ENCODE assay signal across 8 cellular contexts in genomic region chr16:715448-716249, GRCh38. TPM values are rescaled to one million over a fixed set of nuclear protein-coding genes. Genes with fewer than 3 reads are reported as not detected.
DNase-seq lines count a peak whose midpoint lies in the region; ATAC-seq and TF ChIP-seq lines count a peak whose summit lies in the region.

No MANE protein-coding gene starts in this region.

- H3K4me3 Mint-ChIP-seq in CD4-positive, CD25-positive, alpha-beta regulatory T cell: peak overlapping the region; percentile 61 to 81 (median 78)
- H3K4me3 Mint-ChIP-seq in effector memory CD8-positive, alpha-beta T cell: peak overlapping the region; percentile 56 to 65
- H3K4me3 Mint-ChIP-seq in nephron progenitor cell: peak overlapping the region; percentile 80

- H3K27me3 ChIP-seq in CD4-positive, CD25-positive, alpha-beta regulatory T cell (ENCODE audit: control insufficient read depth, insufficient read depth, low read length): no peaks in the 10 kb centered on the region
- H3K27me3 ChIP-seq in PC-3 (ENCODE audit: low read length): no peaks in the 10 kb centered on the region

- H3K36me3 ChIP-seq in CD4-positive, CD25-positive, alpha-beta regulatory T cell (ENCODE audit: control insufficient read depth, insufficient read depth, low read length): no peaks in the 10 kb centered on the region
- H3K36me3 ChIP-seq in PC-3 (ENCODE audit: low read depth, low read length): no peaks in the 10 kb centered on the region

- H2AFZ ChIP-seq in PC-3 (ENCODE audit: low read length): no peak overlapping the region

- no peak overlapping the region for H3K27ac ChIP-seq in CD4-positive, CD25-positive, alpha-beta regulatory T cell (ENCODE audit: insufficient read depth, low read length, poor library complexity, severe bottlenecking)
- H3K27ac ChIP-seq in PC-3 (ENCODE audit: low read length): no peak overlapping the region

- peak overlapping the region; percentile 86 for H3K4me2 ChIP-seq in PC-3 (ENCODE audit: low read length)

- peaks cover 0 to 34% (median 12%) of the 10 kb centered on the region in 4 donors for H3K4me1 Mint-ChIP-seq in CD4-positive, CD25-positive, alpha-beta regulatory T cell
- peaks cover 15 to 16% of the 10 kb centered on the region in 2 donors for H3K4me1 Mint-ChIP-seq in effector memory CD8-positive, alpha-beta T cell (ENCODE audit: low read depth in 2 of 2)
- H3K4me1 Mint-ChIP-seq in nephron progenitor cell: peaks cover 32% of the 10 kb centered on the region

- no peak overlapping the region for H3K4me3 ChIP-seq in CD4-positive, CD25-positive, alpha-beta regulatory T cell (ENCODE audit: low read depth, low read length)
- H3K4me3 ChIP-seq in PC-3 (ENCODE audit: low read length): peak overlapping the region; percentile 71

- H3K9me3 ChIP-seq in CD4-positive, CD25-positive, alpha-beta regulatory T cell (ENCODE audit: control insufficient read depth in 2 of 2, low read length in 2 of 2): no peaks in the 10 kb centered on the region
- no peaks in the 10 kb centered on the region for H3K9me3 ChIP-seq in PC-3 (ENCODE audit: low read length)

- H3K9ac ChIP-seq in PC-3 (ENCODE audit: low read length): peak overlapping the region; percentile 57

- no peaks in the 10 kb centered on the region for H3K9me3 Mint-ChIP-seq in CD4-positive, CD25-positive, alpha-beta regulatory T cell
- H3K9me3 Mint-ChIP-seq in effector memory CD8-positive, alpha-beta T cell: no peaks in the 10 kb centered on the region
- no peaks in the 10 kb centered on the region for H3K9me3 Mint-ChIP-seq in nephron progenitor cell

- no peaks in the 10 kb centered on the region for H3K36me3 Mint-ChIP-seq in CD4-positive, CD25-positive, alpha-beta regulatory T cell
- peaks cover 9% of the 10 kb centered on the region for H3K36me3 Mint-ChIP-seq in effector memory CD8-positive, alpha-beta T cell (ENCODE audit: insufficient read depth)
- H3K36me3 Mint-ChIP-seq in nephron progenitor cell (ENCODE audit: low read depth): no peaks in the 10 kb centered on the region

- CTCF ChIA-PET in PC-3 (lab: Charles Lee): interaction anchor here (0.6 to 0.8 kb wide), 3 partner anchors 12 to 73 kb away, joined by 3 to 9 read pairs (median 5); partner anchors contain the start of genes CHTF18 and RPUSD1

- H3K4me1 ChIP-seq in CD4-positive, CD25-positive, alpha-beta regulatory T cell (ENCODE audit: control insufficient read depth, insufficient read depth, low read length, poor library complexity, severe bottlenecking): peaks cover 34% of the 10 kb centered on the region
- peaks cover 34% of the 10 kb centered on the region for H3K4me1 ChIP-seq in PC-3 (ENCODE audit: insufficient read depth, low read length)

- H3F3A ChIP-seq in PC-3 (ENCODE audit: low read length, unreplicated experiment): no peaks in the 10 kb centered on the region

- intact Hi-C loops in PC-3 (cut with micrococcal nuclease): loop anchor here (10.0 kb wide), 1 partner anchor 69 kb away; the partner anchor contains the start of genes CHTF18 and RPUSD1

- peaks cover 8% of the 10 kb centered on the region; the same call in 1 of the 2 replicates for H4K20me1 ChIP-seq in PC-3 (ENCODE audit: low read length)

- H3K79me2 ChIP-seq in PC-3 (ENCODE audit: low read length): peaks cover 19% of the 10 kb centered on the region

- H3K9me2 ChIP-seq in PC-3 (replicated peaks; ENCODE audit: low read length): no peaks in the 10 kb centered on the region

- peak; percentile 3 to 4 for ATAC-seq in CD4-positive, CD25-positive, alpha-beta regulatory T cell (ENCODE audit: low read depth in 2 of 2)
- peak; percentile 8 for ATAC-seq in GM19025 (IDR thresholded peaks at IDR 0.05; ENCODE audit: low read depth, unreplicated experiment)
- ATAC-seq in PC-3: peak; percentile 2
- peak; percentile 14 for ATAC-seq in effector memory CD8-positive, alpha-beta T cell (replicated peaks)

- no peak for DNase-seq in CD4-positive, CD25-positive, alpha-beta regulatory T cell
- no peak for DNase-seq in PC-3
- no peak for DNase-seq in effector memory CD8-positive, alpha-beta T cell
- DNase-seq in nephron progenitor cell: peak; percentile 73
- no peak for DNase-seq in NCI-H446 treated with DMSO at 0.1 percent for 48 hours (lab: John Stamatoyannopoulos, UW)
- no peak for DNase-seq in epidermal melanocyte (ENCODE audit: insufficient read length, low spot score)
- DNase-seq in Ammon's horn (ENCODE audit: low spot score): no peak

- BruUV-seq in PC-3 (replicated peaks; lab: Mats Ljungman, UMichigan): no TSS peak

- TF ChIP-seq CTCF in PC-3 (conservative IDR thresholded peaks at IDR 0.05; ENCODE audit: low read depth, low read length) (no peak), nephron progenitor cell (IDR thresholded peaks at IDR 0.05) (no peak)

- POLR2A ChIA-PET in PC-3 (lab: Charles Lee; ENCODE audit: unreplicated experiment): interaction anchor here (0.6 kb wide), 1 partner anchor 22 kb away, joined by 14 read pairs; no protein-coding TSS in a partner anchor

- H3K27ac Mint-ChIP-seq in CD4-positive, CD25-positive, alpha-beta regulatory T cell: no peak overlapping the region
- no peak overlapping the region for H3K27ac Mint-ChIP-seq in effector memory CD8-positive, alpha-beta T cell
- H3K27ac Mint-ChIP-seq in nephron progenitor cell: no peak overlapping the region

- peaks cover 14% of the 10 kb centered on the region for H3K27me3 Mint-ChIP-seq in CD4-positive, CD25-positive, alpha-beta regulatory T cell
- peaks cover 0 to 16% of the 10 kb centered on the region in 2 donors for H3K27me3 Mint-ChIP-seq in effector memory CD8-positive, alpha-beta T cell
- H3K27me3 Mint-ChIP-seq in nephron progenitor cell (ENCODE audit: low read depth, poor library complexity): peaks cover 30% of the 10 kb centered on the region

RNA-seq across cellular contexts. Expression of gene METRN, which starts 0.7 kb away (rescaled TPM):
- 4.6 TPM for total RNA-seq in CD4-positive, CD25-positive, alpha-beta regulatory T cell
- polyA plus RNA-seq in CD4-positive, CD25-positive, alpha-beta regulatory T cell: 10 to 100 TPM; 14.3 to 24.1 (median 17.7) TPM
- 314 and 320 TPM in 2 replicates for total RNA-seq in PC-3 (2014; rRNA removed)

RNA-seq across cellular contexts. Expression of gene ANTKMT, which starts 5.3 kb away (rescaled TPM):
- 13.6 TPM for total RNA-seq in CD4-positive, CD25-positive, alpha-beta regulatory T cell
- polyA plus RNA-seq in CD4-positive, CD25-positive, alpha-beta regulatory T cell: 10 to 100 TPM; 60.3 to 85.9 (median 64.4) TPM
- 77.3 and 79.0 TPM in 2 replicates for total RNA-seq in PC-3 (2014; rRNA removed)

RNA-seq across cellular contexts. Expression of gene FBXL16, which starts 10.0 kb away (rescaled TPM):
- total RNA-seq in CD4-positive, CD25-positive, alpha-beta regulatory T cell: 18.6 TPM
- 10 to 100 TPM in 1 of 4 donors, 1 to 10 TPM in 3; 8.5 to 10.5 (median 9.3) TPM for polyA plus RNA-seq in CD4-positive, CD25-positive, alpha-beta regulatory T cell
- total RNA-seq in PC-3 (2014; rRNA removed): 4.3 and 7.5 TPM in 2 replicates

RNA-seq across cellular contexts. Expression of gene CCDC78, which starts 10.6 kb away (rescaled TPM):
- total RNA-seq in CD4-positive, CD25-positive, alpha-beta regulatory T cell: 2.5 TPM
- under 1 TPM; 0.37 to 0.70 (median 0.43) TPM for polyA plus RNA-seq in CD4-positive, CD25-positive, alpha-beta regulatory T cell
- 3.3 and 5.8 TPM in 2 replicates for total RNA-seq in PC-3 (2014; rRNA removed)

RNA-seq across cellular contexts. Expression of gene HAGHL, which starts 11.3 kb away (rescaled TPM):
- 15.6 TPM for total RNA-seq in CD4-positive, CD25-positive, alpha-beta regulatory T cell
- 1 to 10 TPM; 2.2 to 4.3 (median 3.2) TPM for polyA plus RNA-seq in CD4-positive, CD25-positive, alpha-beta regulatory T cell
- 16.4 and 19.4 TPM in 2 replicates for total RNA-seq in PC-3 (2014; rRNA removed)

Comparison
In these comparisons a context has a peak if more than half of its experiments do, and no peak if none do; other contexts are left out.
1. RNA of gene METRN, which starts 0.7 kb away (total RNA-seq): 314 to 320 TPM in PC-3; 4.6 TPM in CD4-positive, CD25-positive, alpha-beta regulatory T cell (single experiment); every median in the first group is over 10 times any median in the second.
2. Peak in every context shown above with its lines, with median percentiles within 50 percentile points of each other: ATAC-seq and H3K4me3 Mint-ChIP-seq.